ENCODE assay signal across 16 cellular contexts in the genomic region with DNA sequence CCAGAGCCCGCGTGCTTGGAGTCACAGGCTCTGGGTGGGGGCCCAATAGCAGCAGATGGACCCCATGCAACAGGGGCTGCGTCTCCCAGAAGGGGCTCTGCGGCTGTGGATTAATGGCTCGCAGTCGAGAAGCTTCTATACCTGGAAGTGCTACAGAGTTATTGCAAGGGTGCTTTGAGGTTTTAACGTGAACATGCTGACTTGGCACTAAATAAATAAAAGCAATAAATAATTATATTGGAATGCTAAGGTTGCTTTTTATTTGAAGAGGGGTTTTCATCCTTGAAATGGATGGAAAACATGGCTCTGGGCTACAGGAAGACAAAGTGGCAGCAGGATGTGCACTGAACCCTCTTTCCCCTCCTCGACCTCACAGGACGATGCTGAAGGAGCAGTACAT.
DNase-seq lines count a peak whose midpoint lies in the region; TF ChIP-seq lines count a peak whose summit lies in the region.
"Had no signal": no experiment of that assay in that cellular context is flagged by ENCODE, and none has a peak within 500 bp of the region (broad histone marks: within the 10 kb centered on the region; RNA-seq: fewer than 3 reads in every experiment).

No MANE protein-coding gene starts in this region.

- no peaks in the 10 kb centered on the region for H3K9me3 Mint-ChIP-seq in endothelial cell (ENCODE audit: unreplicated experiment)
- H3K9me3 Mint-ChIP-seq: CD4-positive, alpha-beta memory T cell; H9 had no signal

- peak overlapping the region; percentile 45 for H3K27ac ChIP-seq in VCaP
- H3K27ac ChIP-seq: 22Rv1, BLaER1 had no signal

- H3K4me3 Mint-ChIP-seq in endothelial cell (ENCODE audit: unreplicated experiment) = no peak overlapping the region
- H3K4me3 Mint-ChIP-seq: CD14-positive monocyte; CD4-positive, alpha-beta memory T cell; H9 had no signal

- TF ChIP-seq CTCF in VCaP (conservative IDR thresholded peaks at IDR 0.05) (no peak), endothelial cell (IDR thresholded peaks at IDR 0.05; ENCODE audit: unreplicated experiment) (no peak)

- peak; percentile 26 for DNase-seq in DMS79 treated with DMSO at 0.1 percent for 48 hours (lab: John Stamatoyannopoulos, UW)
- no peak for DNase-seq in DMS79 (lab: John Stamatoyannopoulos, UW)
- DNase-seq in endothelial cell (ENCODE audit: low spot score) = no peak
- DNase-seq in NCI-H2107 treated with DMSO at 0.1 percent for 48 hours (lab: John Stamatoyannopoulos, UW; ENCODE audit: unreplicated experiment) = no peak
- DNase-seq in HK-2 (ENCODE audit: unreplicated experiment) = no peak
- no peak for DNase-seq in NCI-H345 treated with DMSO at 0.1 percent for 48 hours (lab: John Stamatoyannopoulos, UW; ENCODE audit: unreplicated experiment)
- DNase-seq: CD4-positive, alpha-beta memory T cell; DMS153; DND-41; EL; GOT3; H9 had no signal

- H3K27ac Mint-ChIP-seq in endothelial cell (ENCODE audit: unreplicated experiment) = peak overlapping the region; percentile 1
- H3K27ac Mint-ChIP-seq: CD14-positive monocyte; CD4-positive, alpha-beta memory T cell had no signal

- no peaks in the 10 kb centered on the region for H3K4me1 Mint-ChIP-seq in endothelial cell (ENCODE audit: unreplicated experiment)
- H3K4me1 Mint-ChIP-seq: CD14-positive monocyte; CD4-positive, alpha-beta memory T cell had no signal

- peaks cover 4% of the 10 kb centered on the region for H3K36me3 Mint-ChIP-seq in endothelial cell (ENCODE audit: low read depth, unreplicated experiment)
- H3K36me3 Mint-ChIP-seq: CD14-positive monocyte; CD4-positive, alpha-beta memory T cell had no signal

- H3K27me3 Mint-ChIP-seq in endothelial cell (ENCODE audit: unreplicated experiment) = peaks cover 10% of the 10 kb centered on the region
